ENCODE assay signal across 13 cellular contexts in the genomic region with DNA sequence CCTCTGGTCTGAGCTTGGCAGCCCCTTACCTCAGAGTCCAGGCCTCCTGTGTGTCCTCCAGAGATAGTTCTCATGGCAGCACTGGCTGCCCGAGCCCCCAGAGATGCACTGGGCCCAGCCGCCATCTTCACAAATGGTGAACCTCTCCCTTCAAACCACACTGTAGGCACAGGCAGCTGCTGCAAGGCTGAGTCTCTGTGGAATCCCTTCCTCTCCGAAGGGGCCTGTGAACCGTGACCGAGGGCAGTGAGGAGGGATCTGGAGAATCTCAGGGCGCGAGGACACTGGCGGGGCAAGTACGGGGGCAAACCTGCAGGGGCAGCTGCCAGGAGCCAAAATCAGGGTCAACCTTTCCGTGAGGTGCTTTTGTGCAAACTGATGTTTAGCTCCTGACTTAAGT.
"Had no signal": no experiment of that assay in that cellular context is flagged by ENCODE, and none has a peak within 500 bp of the region (broad histone marks: within the 10 kb centered on the region; RNA-seq: fewer than 3 reads in every experiment).

No MANE protein-coding gene starts in this region.

- ATAC-seq: left colon, left ventricle myocardium superior had no signal

- H3K9me3 Mint-ChIP-seq: natural killer cell had no signal

- DNase-seq: dorsolateral prefrontal cortex; effector CD4-positive, alpha-beta T cell; left colon; natural killer cell; stimulated activated CD4-positive, alpha-beta T cell treated with anti-CD3 and anti-CD28 coated beads, Interleukin-12 subunit alpha, Interleukin-12 subunit beta, amount 100 ng/mL, for 4 hours; stimulated activated CD4-positive, alpha-beta T cell treated with anti-CD3 and anti-CD28 coated beads, Interleukin-1b, Interleukin-23, amount 100 ng/mL, for 48 hours; stimulated activated CD4-positive, alpha-beta T cell treated with anti-CD3 and anti-CD28 coated beads, Interleukin-4, amount 100 ng/mL, for 1 hour; stimulated activated CD8-positive, alpha-beta memory T cell treated with anti-CD3 and anti-CD28 coated beads, Interleukin-4, amount 100 ng/mL, for 48 hours; stimulated activated naive CD4-positive, alpha-beta T cell; stomach; thyroid gland had no signal

- H3K27ac Mint-ChIP-seq: natural killer cell, progenitor cell of endocrine pancreas had no signal

- H3K4me3 Mint-ChIP-seq: natural killer cell had no signal

- H3K4me1 Mint-ChIP-seq: natural killer cell had no signal
